18 cellular contexts compared by ENCODE assay signal in genomic region chrX:72001471-72001870, GRCh38.
DNase-seq lines count a peak whose midpoint lies in the region; ATAC-seq and TF ChIP-seq lines count a peak whose summit lies in the region.
"Had no signal": no experiment of that assay in that cellular context is flagged by ENCODE, and none has a peak within 500 bp of the region (broad histone marks: within the 10 kb centered on the region; RNA-seq: fewer than 3 reads in every experiment).

No MANE protein-coding gene starts in this region.

- H3K4me1 ChIP-seq in HUES48 (ENCODE audit: control insufficient read depth, insufficient read depth, low read length) (peaks cover 30% of the 10 kb centered on the region), mesendoderm (ENCODE audit: control insufficient read depth, low read depth, low read length) (peaks cover 8% of the 10 kb centered on the region), vagina (peaks cover 10% of the 10 kb centered on the region), PC-3 (ENCODE audit: insufficient read depth, low read length) (peaks cover 9% of the 10 kb centered on the region)

- H3K4me3 Mint-ChIP-seq in dendritic cell treated with granulocyte-macrophage colony-stimulating factor and Interleukin-4, amounts not matched to agents 40 ng/mL and 50 ng/mL, for 4 days = no peak overlapping the region
- H3K4me3 Mint-ChIP-seq in nephron progenitor cell = no peak overlapping the region
- H3K4me3 Mint-ChIP-seq: CD14-positive monocyte had no signal

- H3K56ac ChIP-seq in mesendoderm (ENCODE audit: low read length) = no peak overlapping the region

- intact Hi-C loops in dendritic cell treated with granulocyte-macrophage colony-stimulating factor and Interleukin-4, amounts not matched to agents 40 ng/mL and 50 ng/mL, for 4 days (cut with micrococcal nuclease) = no loop called here
- intact Hi-C loops in vagina (cut with DNase I) (no loop called here), PC-3 (cut with micrococcal nuclease) (no loop called here)

- H4K20me1 ChIP-seq in PC-3 (ENCODE audit: low read length) = no peaks in the 10 kb centered on the region

- H4K5ac ChIP-seq in mesendoderm (ENCODE audit: low read length) = no peak overlapping the region

- peaks cover 5% of the 10 kb centered on the region for H3K27me3 Mint-ChIP-seq in dendritic cell treated with granulocyte-macrophage colony-stimulating factor and Interleukin-4, amounts not matched to agents 40 ng/mL and 50 ng/mL, for 4 days
- peaks cover 3% of the 10 kb centered on the region for H3K27me3 Mint-ChIP-seq in nephron progenitor cell (ENCODE audit: low read depth, poor library complexity)

- peaks cover 12% of the 10 kb centered on the region for H3K4me1 Mint-ChIP-seq in dendritic cell treated with granulocyte-macrophage colony-stimulating factor and Interleukin-4, amounts not matched to agents 40 ng/mL and 50 ng/mL, for 4 days (ENCODE audit: low read depth)
- peaks cover 39% of the 10 kb centered on the region for H3K4me1 Mint-ChIP-seq in nephron progenitor cell

- no peaks in the 10 kb centered on the region for H3K79me2 ChIP-seq in mesendoderm (ENCODE audit: control insufficient read depth, insufficient read depth, low read length)
- H3K79me2 ChIP-seq in PC-3 (ENCODE audit: low read length) = no peaks in the 10 kb centered on the region

- H3K4me2 ChIP-seq in mesendoderm (ENCODE audit: low read length) = no peak overlapping the region
- no peak overlapping the region for H3K4me2 ChIP-seq in PC-3 (ENCODE audit: low read length)

- H3K4ac ChIP-seq in mesendoderm (ENCODE audit: low read depth, low read length) = no peak overlapping the region

- peak overlapping the region; percentile 11 for H3K27ac Mint-ChIP-seq in dendritic cell treated with granulocyte-macrophage colony-stimulating factor and Interleukin-4, amounts not matched to agents 40 ng/mL and 50 ng/mL, for 4 days
- no peak overlapping the region for H3K27ac Mint-ChIP-seq in nephron progenitor cell
- H3K27ac Mint-ChIP-seq: CD14-positive monocyte had no signal

- H3K9me3 ChIP-seq in HUES48 (ENCODE audit: control insufficient read depth, insufficient read depth, low read length) = peaks cover under 1% of the 10 kb centered on the region; the same call in 1 of the 2 replicates
- H3K9me3 ChIP-seq in vagina = no peaks in the 10 kb centered on the region
- no peaks in the 10 kb centered on the region for H3K9me3 ChIP-seq in PC-3 (ENCODE audit: low read length)
- H3K9me3 ChIP-seq: SJCRH30 had no signal

- CTCF ChIA-PET in PC-3 (lab: Charles Lee) = no interaction called here

- H2AFZ ChIP-seq in PC-3 (ENCODE audit: low read length) = no peak overlapping the region

- no peak overlapping the region for H3K18ac ChIP-seq in mesendoderm (ENCODE audit: low read length)

- TF ChIP-seq CTCF in vagina (IDR thresholded peaks at IDR 0.05) (no peak), PC-3 (conservative IDR thresholded peaks at IDR 0.05; ENCODE audit: low read depth, low read length) (no peak), nephron progenitor cell (IDR thresholded peaks at IDR 0.05) (no peak)

- H3K23ac ChIP-seq in mesendoderm (ENCODE audit: low read length) = no peak overlapping the region

- H3K27ac ChIP-seq in HUES48 (ENCODE audit: low read depth, low read length) = peak overlapping the region; percentile 51
- H3K27ac ChIP-seq in mesendoderm (ENCODE audit: low read depth, low read length) = no peak overlapping the region
- H3K27ac ChIP-seq in vagina = no peak overlapping the region
- no peak overlapping the region for H3K27ac ChIP-seq in PC-3 (ENCODE audit: low read length)
- H3K27ac ChIP-seq: RWPE1, SJCRH30 had no signal

- ATAC-seq in PC-3 = no peak
- no peak for ATAC-seq in GM19351 (IDR thresholded peaks at IDR 0.05; ENCODE audit: unreplicated experiment)

- H3K36me3 ChIP-seq in HUES48 (ENCODE audit: control insufficient read depth, insufficient read depth, low read length) (no peaks in the 10 kb centered on the region), mesendoderm (ENCODE audit: control insufficient read depth, insufficient read depth, low read length) (no peaks in the 10 kb centered on the region), vagina (no peaks in the 10 kb centered on the region), PC-3 (ENCODE audit: low read depth, low read length) (no peaks in the 10 kb centered on the region)
- H3K36me3 ChIP-seq: SJCRH30 had no signal

- H3K27me3 ChIP-seq in HUES48 (ENCODE audit: control insufficient read depth, insufficient read depth, low read length) (no peaks in the 10 kb centered on the region), mesendoderm (ENCODE audit: insufficient read depth, low read length, poor library complexity) (no peaks in the 10 kb centered on the region), vagina (no peaks in the 10 kb centered on the region), PC-3 (ENCODE audit: low read length) (no peaks in the 10 kb centered on the region)
- H3K27me3 ChIP-seq: SJCRH30 had no signal

- no peak for TF ChIP-seq POLR2A in vagina (IDR thresholded peaks at IDR 0.05)

- DNase-seq in mesendoderm (peak; percentile 75), vagina (ENCODE audit: extremely low spot score in 2 of 2) (peak; percentile 56 to 70), PC-3 (no peak), nephron progenitor cell (no peak)
- DNase-seq: ACHN, AML-193, DMS153, HCEC 1CT, NCI-H1105 treated with DMSO at 0.1 percent for 48 hours, NCI-H187 treated with DMSO at 0.1 percent for 48 hours, NCI-H345, NCI-H526, SJCRH30 had no signal

- H3K9ac ChIP-seq in HUES48 (ENCODE audit: low read depth, low read length) = no peak overlapping the region
- no peak overlapping the region for H3K9ac ChIP-seq in mesendoderm (ENCODE audit: low read length)
- no peak overlapping the region for H3K9ac ChIP-seq in PC-3 (ENCODE audit: low read length)

- H2BK120ac ChIP-seq in mesendoderm (ENCODE audit: low read depth, low read length) = no peak overlapping the region

- no CpG with 5 or more reads among the region's 3 CpGs for WGBS in mesendoderm (ENCODE audit: extremely low coverage, insufficient coverage, low lambda C conversion rate)

- POLR2A ChIA-PET in PC-3 (lab: Charles Lee; ENCODE audit: unreplicated experiment) = no interaction called here

- H3K9me3 Mint-ChIP-seq in dendritic cell treated with granulocyte-macrophage colony-stimulating factor and Interleukin-4, amounts not matched to agents 40 ng/mL and 50 ng/mL, for 4 days = no peaks in the 10 kb centered on the region
- H3K9me3 Mint-ChIP-seq in nephron progenitor cell = peaks cover 33% of the 10 kb centered on the region

- no peak overlapping the region for H2BK15ac ChIP-seq in mesendoderm (replicated peaks; ENCODE audit: low read depth)

- H3K79me1 ChIP-seq in mesendoderm (ENCODE audit: low read length) = no peaks in the 10 kb centered on the region

- H4K8ac ChIP-seq in mesendoderm (ENCODE audit: low read depth, low read length) = no peak overlapping the region

- H2AK5ac ChIP-seq in mesendoderm (ENCODE audit: low read length) = no peak overlapping the region

- no TSS peak for BruUV-seq in PC-3 (replicated peaks; lab: Mats Ljungman, UMichigan)

- H3K4me3 ChIP-seq in HUES48 (ENCODE audit: low read depth, low read length) (no peak overlapping the region), mesendoderm (ENCODE audit: low read length) (no peak overlapping the region), vagina (no peak overlapping the region), PC-3 (ENCODE audit: low read length) (no peak overlapping the region)
- H3K4me3 ChIP-seq: SJCRH30 had no signal

- H3K9me2 ChIP-seq in PC-3 (replicated peaks; ENCODE audit: low read length) = no peaks in the 10 kb centered on the region

- no peaks in the 10 kb centered on the region for H3F3A ChIP-seq in PC-3 (ENCODE audit: low read length, unreplicated experiment)

- no peaks in the 10 kb centered on the region for H3K36me3 Mint-ChIP-seq in dendritic cell treated with granulocyte-macrophage colony-stimulating factor and Interleukin-4, amounts not matched to agents 40 ng/mL and 50 ng/mL, for 4 days (ENCODE audit: low read depth)
- H3K36me3 Mint-ChIP-seq in nephron progenitor cell (ENCODE audit: low read depth) = no peaks in the 10 kb centered on the region
- H3K36me3 Mint-ChIP-seq: CD14-positive monocyte had no signal

- no peak overlapping the region for H2BK5ac ChIP-seq in mesendoderm (ENCODE audit: low read length)

Comparison
In these comparisons a context has a peak if more than half of its experiments do, and no peak if none do; other contexts are left out.
1. DNase-seq: peak in mesendoderm (single experiment) and vagina (2 of 2); none in PC-3 (single experiment) and nephron progenitor cell (single experiment).